13 cellular contexts compared by ENCODE assay signal in genomic region chr3:121529308-121529707, GRCh38. TPM values are rescaled to one million over a fixed set of nuclear protein-coding genes. Genes with fewer than 3 reads are reported as not detected.
DNase-seq lines count a peak whose midpoint lies in the region; ATAC-seq and TF ChIP-seq lines count a peak whose summit lies in the region.
"Had no signal": no experiment of that assay in that cellular context is flagged by ENCODE, and none has a peak within 500 bp of the region (broad histone marks: within the 10 kb centered on the region; RNA-seq: fewer than 3 reads in every experiment).

No MANE protein-coding gene starts in this region.

- intact Hi-C loops in MCF 10A (cut with micrococcal nuclease) (no loop called here), breast epithelium (cut with DNase I; ENCODE audit: low total_unique reads) (no loop called here), upper lobe of right lung (cut with DNase I) (no loop called here)
- intact Hi-C loops in activated naive CD4-positive, alpha-beta T cell treated with anti-CD3 and anti-CD28 coated beads for 36 hours (cut with micrococcal nuclease): no loop called here

- CTCF ChIA-PET in MCF 10A (lab: Yijun Ruan, JAX): interaction anchor here (1.0 to 1.7 kb wide), 4 partner anchors 9 to 1111 kb away, joined by 4 to 11 read pairs (median 6); partner anchors contain the start of gene POLQ
- CTCF ChIA-PET in activated naive CD4-positive, alpha-beta T cell treated with anti-CD3 and anti-CD28 coated beads for 36 hours (lab: Charles Lee): interaction anchor here (0.6 kb wide), 1 partner anchor 49 kb away, joined by 3 read pairs; no protein-coding TSS in a partner anchor

- H3K27me3 ChIP-seq in breast epithelium (no peaks in the 10 kb centered on the region), RWPE2 (ENCODE audit: insufficient read depth, poor library complexity, severe bottlenecking) (no peaks in the 10 kb centered on the region), upper lobe of right lung (no peaks in the 10 kb centered on the region)
- H3K27me3 ChIP-seq: uterus had no signal

- peaks cover 8% of the 10 kb centered on the region for H3K4me1 Mint-ChIP-seq in MCF 10A (ENCODE audit: insufficient read depth, unreplicated experiment)
- no peaks in the 10 kb centered on the region for H3K4me1 Mint-ChIP-seq in activated naive CD4-positive, alpha-beta T cell treated with anti-CD3 and anti-CD28 coated beads for 36 hours (ENCODE audit: low read depth)
- H3K4me1 Mint-ChIP-seq: CD4-positive, alpha-beta memory T cell had no signal

- H3K9me3 Mint-ChIP-seq in MCF 10A (ENCODE audit: unreplicated experiment): no peaks in the 10 kb centered on the region
- H3K9me3 Mint-ChIP-seq in activated naive CD4-positive, alpha-beta T cell treated with anti-CD3 and anti-CD28 coated beads for 36 hours: no peaks in the 10 kb centered on the region
- H3K9me3 Mint-ChIP-seq: CD4-positive, alpha-beta memory T cell had no signal

- ATAC-seq in RWPE2 (ENCODE audit: low read depth): no peak
- no peak for ATAC-seq in upper lobe of right lung
- no peak for ATAC-seq in HG03469 (IDR thresholded peaks at IDR 0.05; ENCODE audit: unreplicated experiment)
- ATAC-seq: mucosa of descending colon had no signal

- H3K4me3 ChIP-seq in breast epithelium: no peak overlapping the region
- no peak overlapping the region for H3K4me3 ChIP-seq in RWPE2 (ENCODE audit: severe bottlenecking)
- H3K4me3 ChIP-seq in fibroblast of mammary gland (ENCODE audit: control insufficient read depth, low read depth, low read length): no peak overlapping the region
- H3K4me3 ChIP-seq in upper lobe of right lung: no peak overlapping the region
- H3K4me3 ChIP-seq: mucosa of descending colon, SK-N-MC, uterus had no signal

- no peak overlapping the region for H3K27ac Mint-ChIP-seq in MCF 10A (ENCODE audit: low read depth, unreplicated experiment)
- no peak overlapping the region for H3K27ac Mint-ChIP-seq in activated naive CD4-positive, alpha-beta T cell treated with anti-CD3 and anti-CD28 coated beads for 36 hours
- H3K27ac Mint-ChIP-seq: CD4-positive, alpha-beta memory T cell had no signal

- TF ChIP-seq CTCF in MCF 10A (IDR thresholded peaks at IDR 0.05; ENCODE audit: unreplicated experiment): peak; percentile 28
- no peak for TF ChIP-seq CTCF in breast epithelium (IDR thresholded peaks at IDR 0.05)
- TF ChIP-seq CTCF in RWPE2 (IDR thresholded peaks at IDR 0.05; ENCODE audit: poor library complexity, severe bottlenecking): peak; percentile 47
- peak; percentile 59 for TF ChIP-seq CTCF in fibroblast of mammary gland (conservative IDR thresholded peaks at IDR 0.05; ENCODE audit: control insufficient read depth, insufficient read depth, low read depth, low read length)
- peak; percentile 29 for TF ChIP-seq CTCF in upper lobe of right lung (IDR thresholded peaks at IDR 0.05)

- H3K9me3 ChIP-seq in breast epithelium (no peaks in the 10 kb centered on the region), RWPE2 (ENCODE audit: severe bottlenecking) (no peaks in the 10 kb centered on the region), upper lobe of right lung (no peaks in the 10 kb centered on the region)
- H3K9me3 ChIP-seq: mucosa of descending colon, uterus had no signal

- TF ChIP-seq POLR2A in breast epithelium (IDR thresholded peaks at IDR 0.05): no peak

- POLR2A ChIA-PET in MCF 10A (lab: Yijun Ruan, JAX): no interaction called here

- H3K36me3 ChIP-seq in breast epithelium (no peaks in the 10 kb centered on the region), RWPE2 (ENCODE audit: low read depth) (peaks cover 84% of the 10 kb centered on the region), upper lobe of right lung (no peaks in the 10 kb centered on the region)
- H3K36me3 ChIP-seq: uterus had no signal

- no peak overlapping the region for H3K4me3 Mint-ChIP-seq in MCF 10A (ENCODE audit: unreplicated experiment)
- no peak overlapping the region for H3K4me3 Mint-ChIP-seq in activated naive CD4-positive, alpha-beta T cell treated with anti-CD3 and anti-CD28 coated beads for 36 hours
- H3K4me3 Mint-ChIP-seq: CD4-positive, alpha-beta memory T cell had no signal

- H3K4me1 ChIP-seq in breast epithelium: no peaks in the 10 kb centered on the region
- no peaks in the 10 kb centered on the region for H3K4me1 ChIP-seq in RWPE2 (ENCODE audit: insufficient read depth, poor library complexity, severe bottlenecking)
- no peaks in the 10 kb centered on the region for H3K4me1 ChIP-seq in upper lobe of right lung
- H3K4me1 ChIP-seq: uterus had no signal

- DNase-seq in MCF 10A (ENCODE audit: unreplicated experiment): no peak
- no peak for DNase-seq in breast epithelium (ENCODE audit: low spot score in 2 of 2)
- no peak for DNase-seq in RWPE2 (ENCODE audit: low spot score)
- peak; percentile 35 for DNase-seq in fibroblast of mammary gland (ENCODE audit: low read depth)
- no peak for DNase-seq in upper lobe of right lung
- DNase-seq in activated naive CD4-positive, alpha-beta T cell treated with anti-CD3 and anti-CD28 coated beads for 36 hours: no peak
- DNase-seq in NCI-H82 treated with DMSO at 0.1 percent for 48 hours (lab: John Stamatoyannopoulos, UW; ENCODE audit: unreplicated experiment): no peak
- DNase-seq: activated T-cell treated with anti-CD3 and anti-CD28 coated beads, Interleukin-2, amount 50 U/mL, for 48 hours; CD4-positive, alpha-beta memory T cell; mucosa of descending colon; uterus had no signal

- H3K36me3 Mint-ChIP-seq in MCF 10A (ENCODE audit: insufficient read depth, unreplicated experiment): peaks cover 13% of the 10 kb centered on the region
- peaks cover 49% of the 10 kb centered on the region for H3K36me3 Mint-ChIP-seq in activated naive CD4-positive, alpha-beta T cell treated with anti-CD3 and anti-CD28 coated beads for 36 hours (ENCODE audit: low read depth)
- H3K36me3 Mint-ChIP-seq: CD4-positive, alpha-beta memory T cell had no signal

- H3K27me3 Mint-ChIP-seq in MCF 10A (ENCODE audit: insufficient read depth, unreplicated experiment): no peaks in the 10 kb centered on the region
- no peaks in the 10 kb centered on the region for H3K27me3 Mint-ChIP-seq in activated naive CD4-positive, alpha-beta T cell treated with anti-CD3 and anti-CD28 coated beads for 36 hours (ENCODE audit: low read depth)
- H3K27me3 Mint-ChIP-seq: CD4-positive, alpha-beta memory T cell had no signal

- BruUV-seq in MCF 10A (replicated peaks; lab: Mats Ljungman, UMichigan): no TSS peak

- no peak overlapping the region for H3K27ac ChIP-seq in breast epithelium
- H3K27ac ChIP-seq in RWPE2 (ENCODE audit: poor library complexity, severe bottlenecking): no peak overlapping the region
- H3K27ac ChIP-seq in upper lobe of right lung: no peak overlapping the region
- H3K27ac ChIP-seq: SK-N-MC, uterus had no signal

RNA-seq across cellular contexts. Expression of gene POLQ, which starts 16.5 kb away (rescaled TPM):
- total RNA-seq in MCF 10A (2022) (4.1 and 5.8 TPM in 2 replicates), breast epithelium (under 1 TPM; under 0.01 to 0.64 (median 0.29) TPM), upper lobe of right lung (0.55 TPM)
- total RNA-seq in activated naive CD4-positive, alpha-beta T cell treated with anti-CD3 and anti-CD28 coated beads for 36 hours: 10 to 100 TPM; 20.1 to 20.8 TPM

RNA-seq across cellular contexts. Expression of gene ARGFX, which starts 38.4 kb away (rescaled TPM):
- total RNA-seq in MCF 10A (2022): not detected in 2 replicates
- not detected for total RNA-seq in breast epithelium
- total RNA-seq in upper lobe of right lung: not detected
- total RNA-seq in activated naive CD4-positive, alpha-beta T cell treated with anti-CD3 and anti-CD28 coated beads for 36 hours: not detected
- total RNA-seq: CD4-positive, alpha-beta memory T cell; mucosa of descending colon; uterus had no signal

Comparison
In these comparisons a context has a peak if more than half of its experiments do, and no peak if none do; other contexts are left out.
1. CTCF ChIP-seq: peak in MCF 10A (single experiment), RWPE2 (single experiment), fibroblast of mammary gland (single experiment) and upper lobe of right lung (single experiment); none in breast epithelium (0 of 3).